ENCODE assay signal across 24 cellular contexts in the genomic region with DNA sequence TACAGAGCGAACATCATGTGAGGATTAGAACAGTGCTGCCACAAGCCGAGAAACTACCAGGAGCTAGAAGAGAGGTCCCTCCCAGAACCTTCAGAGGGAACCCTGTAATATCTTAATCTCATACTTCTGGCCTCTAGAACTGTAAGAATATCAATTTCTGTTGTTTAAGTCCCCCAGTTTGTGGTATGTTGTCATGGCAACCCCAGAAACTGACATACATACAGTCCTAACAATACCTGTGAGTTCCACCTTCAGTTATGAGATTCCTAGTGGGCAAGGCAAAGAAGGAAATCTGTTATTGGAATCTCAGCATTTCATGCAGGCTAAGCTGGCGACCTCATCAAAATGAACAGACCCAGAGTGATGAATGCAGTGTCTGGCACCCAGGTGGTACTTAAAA. TPM values are rescaled to one million over a fixed set of nuclear protein-coding genes. Genes with fewer than 3 reads are reported as not detected.
"Had no signal": no experiment of that assay in that cellular context is flagged by ENCODE, and none has a peak within 500 bp of the region (broad histone marks: within the 10 kb centered on the region; RNA-seq: fewer than 3 reads in every experiment).

No MANE protein-coding gene starts in this region.

- H3K4me2 ChIP-seq: neural progenitor cell had no signal

- H3K9ac ChIP-seq: neural progenitor cell, parathyroid adenoma had no signal

- ATAC-seq: gastroesophageal sphincter; naive thymus-derived CD4-positive, alpha-beta T cell had no signal

- DNase-seq: effector CD8-positive, alpha-beta T cell; endodermal cell; glutamatergic neuron; hippocampal formation; left lung; mesendoderm; midbrain; naive thymus-derived CD4-positive, alpha-beta T cell; stimulated activated CD4-positive, alpha-beta T cell treated with anti-CD3 and anti-CD28 coated beads, Interleukin-15, amount 100 ng/mL, for 24 hours; stimulated activated CD4-positive, alpha-beta T cell treated with anti-CD3 and anti-CD28 coated beads, Interleukin-2, amount 100 ng/mL, for 48 hours; stimulated activated naive B cell treated with anti-CD40 and anti-IgM and Interleukin-4, amounts not matched to agents 10 μg/mL and 1 μg/mL and 100 μg/mL, for 72 hours; upper lobe of left lung had no signal

- H3K4me3 ChIP-seq: gastroesophageal sphincter, heart right ventricle, left lung, neural progenitor cell, sigmoid colon, thoracic aorta, tibial nerve, upper lobe of left lung had no signal

- H3K4me1 ChIP-seq: gastroesophageal sphincter, left lung, neural progenitor cell, parathyroid adenoma, sigmoid colon, tibial nerve had no signal

- FAIRE-seq: colon, islet of Langerhans, urothelium cell line had no signal

- H3K79me2 ChIP-seq: parathyroid adenoma had no signal

- H3K36me3 ChIP-seq: gastroesophageal sphincter, heart right ventricle, left lung, neural progenitor cell, sigmoid colon, thoracic aorta, tibial nerve, upper lobe of left lung had no signal

- H3K27me3 ChIP-seq: left lung, sigmoid colon, tibial nerve, upper lobe of left lung had no signal

- H2AFZ ChIP-seq: neural progenitor cell, parathyroid adenoma had no signal

- H3K27ac ChIP-seq: epithelial cell of prostate, gastroesophageal sphincter, heart right ventricle, left lung, neural progenitor cell, parathyroid adenoma, sigmoid colon, thoracic aorta, tibial nerve, upper lobe of left lung had no signal

- H3K9me3 ChIP-seq: left lung, sigmoid colon, thoracic aorta, upper lobe of left lung had no signal

RNA-seq across cellular contexts. Expression of gene NSG1, which starts 54.4 kb away (rescaled TPM):
- total RNA-seq: osteoblast had no signal
